ENCODE assay signal across 9 cellular contexts in the genomic region with DNA sequence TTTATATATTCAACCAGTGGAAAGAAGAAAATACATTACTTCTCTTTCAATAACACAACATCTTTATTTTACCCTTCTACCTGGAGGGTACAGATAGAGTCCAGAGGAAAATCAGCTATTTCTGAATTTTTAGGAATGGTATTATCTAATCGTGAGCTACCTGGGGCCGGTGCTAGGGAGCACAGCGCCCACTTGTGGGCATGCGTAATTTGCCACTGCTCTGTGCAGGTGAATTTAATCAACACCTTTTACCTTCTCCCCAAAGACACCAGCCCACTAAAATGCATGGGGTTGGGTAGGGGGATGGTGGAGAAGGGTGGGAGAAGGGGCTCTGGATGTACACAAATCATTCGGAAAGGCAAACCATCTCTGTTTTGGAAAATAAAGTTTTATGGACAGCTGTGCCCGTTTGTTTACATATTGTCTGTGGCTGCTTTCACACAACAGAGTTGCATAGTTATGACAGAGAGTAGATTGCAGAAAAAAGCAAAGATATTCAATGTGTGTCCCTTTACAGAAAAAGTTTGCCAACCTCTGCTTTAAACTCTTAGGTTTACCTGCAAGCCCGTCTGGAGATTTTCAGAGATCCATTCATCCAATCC. TPM values are rescaled to one million over a fixed set of nuclear protein-coding genes. Genes with fewer than 3 reads are reported as not detected.
A peak's percentile ranks its signal among the peaks of the same experiment; 100 is the strongest.
DNase-seq lines count a peak whose midpoint lies in the region; ATAC-seq and TF ChIP-seq lines count a peak whose summit lies in the region.
"Had no signal": no experiment of that assay in that cellular context is flagged by ENCODE, and none has a peak within 500 bp of the region (broad histone marks: within the 10 kb centered on the region; RNA-seq: fewer than 3 reads in every experiment).

No MANE protein-coding gene starts in this region.

- H3K4me1 ChIP-seq in foreskin keratinocyte, result no peaks in the 10 kb centered on the region

- DNase-seq in NCI-H2227 (lab: John Stamatoyannopoulos, UW; ENCODE audit: unreplicated experiment) (peak; percentile 49), NCI-H2227 treated with DMSO at 0.1 percent for 48 hours (lab: John Stamatoyannopoulos, UW) (no peak), H7 (peak; percentile 8), NCI-H526 treated with DMSO at 0.1 percent for 48 hours (lab: John Stamatoyannopoulos, UW) (peak; percentile 0), foreskin keratinocyte (peak in 1 of 2 donors; percentile 23), middle frontal gyrus (ENCODE audit: extremely low spot score, low spot score) (no peak)
- no peak for DNase-seq in activated effector memory CD4-positive, alpha-beta T cell treated with anti-CD3 and anti-CD28 coated beads, Interleukin-2, amount 50 U/mL, for 16 hours

- ATAC-seq in foreskin keratinocyte (peak; percentile 78), HG03175 (IDR thresholded peaks at IDR 0.05; ENCODE audit: unreplicated experiment) (no peak)

- H3K27ac ChIP-seq in foreskin keratinocyte, result no peak overlapping the region

- no peaks in the 10 kb centered on the region for H3K36me3 ChIP-seq in H7 (replicated peaks; ENCODE audit: control insufficient read depth, insufficient read depth, low read length)

- TF ChIP-seq CTCF in foreskin keratinocyte (conservative IDR thresholded peaks at IDR 0.05), result peak; percentile 93

- no peak overlapping the region for H3K4me3 ChIP-seq in H7 (ENCODE audit: insufficient read depth, low read depth, low read length)
- H3K4me3 ChIP-seq: lung had no signal

- H3K27me3 ChIP-seq in H7 (ENCODE audit: control insufficient read depth, insufficient read depth, low read length) (no peaks in the 10 kb centered on the region), foreskin keratinocyte (no peaks in the 10 kb centered on the region)

RNA-seq across cellular contexts. Expression of a gene that starts 51.5 kb away (rescaled TPM):
- 1.3 TPM in 2 replicates for total RNA-seq in H7 (2014; rRNA removed; shearing (Covaris generic))
- not detected in 2 replicates for total RNA-seq in foreskin keratinocyte
- polyA plus RNA-seq in foreskin keratinocyte, result not detected in 2 replicates

Comparison
In these comparisons a context has a peak if more than half of its experiments do, and no peak if none do; other contexts are left out.
1. DNase-seq: peak in NCI-H2227 (single experiment), H7 (single experiment) and NCI-H526 treated with DMSO at 0.1 percent for 48 hours (single experiment); none in NCI-H2227 treated with DMSO at 0.1 percent for 48 hours (single experiment), middle frontal gyrus (single experiment) and activated effector memory CD4-positive, alpha-beta T cell treated with anti-CD3 and anti-CD28 coated beads, Interleukin-2, amount 50 U/mL, for 16 hours (single experiment).